In genomic region chr12:2682301-2683282, GRCh38 we compare ENCODE assay signal across 8 cellular contexts.
DNase-seq lines count a peak whose midpoint lies in the region; ATAC-seq and TF ChIP-seq lines count a peak whose summit lies in the region.

No MANE protein-coding gene starts in this region.

- POLR2A ChIA-PET in T-cell (lab: Charles Lee), result interaction anchor here in 1 of 2 donors (0.6 kb wide), 1 partner anchor 9 kb away, joined by 3 read pairs; no protein-coding TSS in a partner anchor

- H3K27me3 Mint-ChIP-seq in T-cell (peaks cover 0 to 1% of the 10 kb centered on the region in 2 donors), chondrocyte (ENCODE audit: low read depth) (no peaks in the 10 kb centered on the region)

- H3K27ac Mint-ChIP-seq in T-cell, result peak overlapping the region; percentile 74 to 78
- H3K27ac Mint-ChIP-seq in chondrocyte (ENCODE audit: unreplicated experiment), result peak overlapping the region; percentile 46

- H3K36me3 Mint-ChIP-seq in T-cell, result no peaks in the 10 kb centered on the region
- peaks cover 30% of the 10 kb centered on the region for H3K36me3 Mint-ChIP-seq in chondrocyte (ENCODE audit: low read depth)

- H3K9me3 Mint-ChIP-seq in T-cell, result no peaks in the 10 kb centered on the region
- H3K9me3 Mint-ChIP-seq in chondrocyte (ENCODE audit: low read depth), result no peaks in the 10 kb centered on the region

- TF ChIP-seq CTCF in chondrocyte (IDR thresholded peaks at IDR 0.05), result peak; percentile 75

- H3K4me3 Mint-ChIP-seq in T-cell (no peak overlapping the region), chondrocyte (ENCODE audit: unreplicated experiment) (no peak overlapping the region)

- CTCF ChIA-PET in T-cell (lab: Charles Lee), result interaction anchor here (0.6 to 2.0 kb wide), 14 partner anchors 8 to 391 kb away, joined by 3 to 12 read pairs (median 4); no protein-coding TSS in a partner anchor

- peak; percentile 41 for DNase-seq in DMS79 treated with DMSO at 0.1 percent for 48 hours (lab: John Stamatoyannopoulos, UW)
- DNase-seq in DMS79 (lab: John Stamatoyannopoulos, UW), result no peak
- DNase-seq in Kasumi-1 (lab: John Stamatoyannopoulos, UW), result peak; percentile 37 to 43
- DNase-seq in T-cell, result peak in 29 of 34 experiments; percentile 23 to 63 (median 45)
- no peak for DNase-seq in chondrocyte (ENCODE audit: low spot score)
- peak; percentile 35 to 52 for DNase-seq in lung microvascular endothelial cell (ENCODE audit: low read depth in 2 of 2)
- no peak for DNase-seq in HK-2 (ENCODE audit: unreplicated experiment)

- H3K4me1 Mint-ChIP-seq in T-cell, result peaks cover 5 to 15% (median 6%) of the 10 kb centered on the region in 3 donors
- H3K4me1 Mint-ChIP-seq in chondrocyte (ENCODE audit: low read depth), result no peaks in the 10 kb centered on the region

- peak in 3 of 4 experiments; percentile 59 to 75 (median 64) for ATAC-seq in T-cell (replicated peaks in 1 of 4)
- no peak for ATAC-seq in HG03139 (IDR thresholded peaks at IDR 0.05; ENCODE audit: unreplicated experiment)

Comparison
In these comparisons a context has a peak if more than half of its experiments do, and no peak if none do; other contexts are left out.
1. DNase-seq: peak in DMS79 treated with DMSO at 0.1 percent for 48 hours (single experiment), Kasumi-1 (2 of 2), T-cell (29 of 34) and lung microvascular endothelial cell (2 of 2); none in DMS79 (single experiment), chondrocyte (single experiment) and HK-2 (single experiment).